Comparison of ENCODE assay signal across 22 cellular contexts in genomic region chr5:151496041-151496484, GRCh38. TPM values are rescaled to one million over a fixed set of nuclear protein-coding genes. Genes with fewer than 3 reads are reported as not detected.
DNase-seq lines count a peak whose midpoint lies in the region; ATAC-seq and TF ChIP-seq lines count a peak whose summit lies in the region.
"Had no signal": no experiment of that assay in that cellular context is flagged by ENCODE, and none has a peak within 500 bp of the region (broad histone marks: within the 10 kb centered on the region; RNA-seq: fewer than 3 reads in every experiment).

No MANE protein-coding gene starts in this region.

- H3F3A ChIP-seq in MM.1S (ENCODE audit: insufficient read depth, low read length): no peaks in the 10 kb centered on the region

- no peaks in the 10 kb centered on the region for H4K20me1 ChIP-seq in MM.1S (ENCODE audit: insufficient read depth, low read length)

- CTCF ChIA-PET in AG04450 (lab: Charles Lee): interaction anchor here (0.8 kb wide), 1 partner anchor 48 kb away, joined by 3 read pairs; the partner anchor contains the start of gene SLC36A1

- TF ChIP-seq CTCF in AG04450 (IDR thresholded peaks at IDR 0.05; ENCODE audit: low read depth, low read length) (no peak), MM.1S (IDR thresholded peaks at IDR 0.05; ENCODE audit: low read length) (no peak)

- no peak overlapping the region for H2AFZ ChIP-seq in MM.1S (ENCODE audit: low read length)

- no peaks in the 10 kb centered on the region for H3K79me2 ChIP-seq in MM.1S (ENCODE audit: low read length)

- peak overlapping the region; percentile 31 for H3K27ac ChIP-seq in AG04450 (ENCODE audit: low read depth, low read length)
- H3K27ac ChIP-seq in ectodermal cell (ENCODE audit: insufficient read depth, low read depth, low read length, poor library complexity, severe bottlenecking): peak overlapping the region; percentile 76
- no peak overlapping the region for H3K27ac ChIP-seq in MM.1S (ENCODE audit: low read length)
- H3K27ac ChIP-seq: thyroid gland had no signal

- H3K36me3 ChIP-seq in NT2/D1 (ENCODE audit: insufficient read depth, insufficient read length, low read length) (no peaks in the 10 kb centered on the region), ectodermal cell (ENCODE audit: control insufficient read depth, insufficient read depth, low read length) (no peaks in the 10 kb centered on the region), MM.1S (replicated peaks; ENCODE audit: insufficient read depth, low read length) (no peaks in the 10 kb centered on the region)
- H3K36me3 ChIP-seq: thyroid gland had no signal

- no peak for ATAC-seq in GM18873 (IDR thresholded peaks at IDR 0.05; ENCODE audit: low FRiP score, unreplicated experiment)
- ATAC-seq in HG03139 (IDR thresholded peaks at IDR 0.05; ENCODE audit: unreplicated experiment): no peak
- ATAC-seq: Panc1; stimulated activated naive CD8-positive, alpha-beta T cell treated with anti-CD3 and anti-CD28 coated beads, Interleukin-15, Interleukin-2, amounts not matched to agents 100 U/mL and 50 U/mL, for 24 hours; T-helper 17 cell had no signal

- H3K9me2 ChIP-seq in MM.1S (replicated peaks; ENCODE audit: insufficient read depth, low read length): no peaks in the 10 kb centered on the region

- no peak overlapping the region for H3K4me3 ChIP-seq in AG04450 (ENCODE audit: low read depth, low read length)
- no peak overlapping the region for H3K4me3 ChIP-seq in NT2/D1 (ENCODE audit: insufficient read length, low read depth)
- no peak overlapping the region for H3K4me3 ChIP-seq in ectodermal cell (ENCODE audit: insufficient read depth, low read depth, low read length)
- H3K4me3 ChIP-seq in MM.1S (ENCODE audit: low read length): no peak overlapping the region
- H3K4me3 ChIP-seq: lung, thyroid gland had no signal

- no peaks in the 10 kb centered on the region for H3K9me3 ChIP-seq in AG04450 (ENCODE audit: control insufficient read depth, insufficient read depth, low read length)
- peaks cover 17% of the 10 kb centered on the region for H3K9me3 ChIP-seq in NT2/D1 (ENCODE audit: insufficient read depth, low read length)
- no peaks in the 10 kb centered on the region for H3K9me3 ChIP-seq in ectodermal cell (ENCODE audit: control insufficient read depth, low read length)
- no peaks in the 10 kb centered on the region for H3K9me3 ChIP-seq in MM.1S (replicated peaks; ENCODE audit: insufficient read depth, low read length)
- H3K9me3 ChIP-seq: Caco-2, thyroid gland had no signal

- H3K27me3 ChIP-seq in AG04450 (ENCODE audit: control insufficient read depth, insufficient read depth, low read length): no peaks in the 10 kb centered on the region
- no peaks in the 10 kb centered on the region for H3K27me3 ChIP-seq in NT2/D1 (ENCODE audit: insufficient read depth, insufficient read length)
- no peaks in the 10 kb centered on the region for H3K27me3 ChIP-seq in ectodermal cell (ENCODE audit: control insufficient read depth, insufficient read depth, low read length, poor library complexity, severe bottlenecking)
- no peaks in the 10 kb centered on the region for H3K27me3 ChIP-seq in MM.1S (replicated peaks; ENCODE audit: insufficient read depth, low read length)
- H3K27me3 ChIP-seq: thyroid gland had no signal

- DNase-seq in AG04450 (ENCODE audit: low read depth, low spot score) (no peak), NT2/D1 (ENCODE audit: low read depth, low spot score) (peak; percentile 72), islet precursor cell (peak; percentile 80), MM.1S (no peak), cerebellum (ENCODE audit: low spot score) (no peak)
- DNase-seq: activated CD4-positive, alpha-beta T cell treated with anti-CD3 and anti-CD28 coated beads, Interleukin-2, amount 10 ng/mL, durations not matched to agents 24 days and 14 days; DND-41; KBM-7; NCI-H1436 treated with DMSO at 0.1 percent for 48 hours; NCI-H510A; NK-92 treated with Interleukin-12 subunit alpha and Interleukin-12 subunit beta, amount 100 ng/mL, for 24 hours; occipital lobe; stimulated activated CD4-positive, alpha-beta T cell treated with anti-CD3 and anti-CD28 coated beads, Interleukin-4, amount 100 ng/mL, for 4 hours; stimulated activated naive CD8-positive, alpha-beta T cell treated with anti-CD3 and anti-CD28 coated beads, Interleukin-15, Interleukin-2, amounts not matched to agents 100 U/mL and 50 U/mL, for 24 hours; T-helper 17 cell; thyroid gland had no signal

- H3K9ac ChIP-seq in NT2/D1 (ENCODE audit: insufficient read length, low read depth): no peak overlapping the region
- no peak overlapping the region for H3K9ac ChIP-seq in MM.1S (ENCODE audit: low read length)

- no peak overlapping the region for H3K4me2 ChIP-seq in MM.1S (ENCODE audit: low read depth, low read length)

- 18 to 21% methylated on average over 14 of the region's 14 CpGs for WGBS in ectodermal cell, 2 experiments

- no peaks in the 10 kb centered on the region for H3K4me1 ChIP-seq in NT2/D1 (ENCODE audit: insufficient read depth, insufficient read length)
- no peaks in the 10 kb centered on the region for H3K4me1 ChIP-seq in ectodermal cell (ENCODE audit: control insufficient read depth, insufficient read depth, low read length)
- H3K4me1 ChIP-seq in MM.1S (ENCODE audit: low read length): no peaks in the 10 kb centered on the region
- H3K4me1 ChIP-seq: Caco-2, thyroid gland had no signal

- POLR2A ChIA-PET in AG04450 (lab: Yijun Ruan, JAX): interaction anchor here (0.6 to 1.0 kb wide), 3 partner anchors 13 to 304 kb away, joined by 3 to 8 read pairs (median 5); no protein-coding TSS in a partner anchor

RNA-seq across cellular contexts. Expression of gene SLC36A1, which starts 48.7 kb away (rescaled TPM):
- polyA plus RNA-seq in AG04450 (2011; rRNA removed): 22.2 and 22.3 TPM in 2 replicates
- 49.0 and 61.2 TPM in 2 replicates for polyA minus RNA-seq in AG04450 (2011; rRNA and poly(A)+ RNA removed)
- 10.9 TPM for polyA plus RNA-seq in ectodermal cell (2013, experiment 1 of 4)
- 14.1 TPM for polyA plus RNA-seq in ectodermal cell (2013, experiment 2 of 4)
- polyA plus RNA-seq in ectodermal cell (2013, experiment 3 of 4): 10.1 TPM
- polyA plus RNA-seq in ectodermal cell (2013, experiment 4 of 4): 9.2 TPM
- 14.1 TPM for total RNA-seq in cerebellum

Comparison
In these comparisons a context has a peak if more than half of its experiments do, and no peak if none do; other contexts are left out.
1. DNase-seq: peak in NT2/D1 (single experiment) and islet precursor cell (single experiment); none in AG04450 (single experiment), MM.1S (single experiment) and cerebellum (single experiment).